Comparison of ENCODE assay signal across 7 cellular contexts in the genomic region with DNA sequence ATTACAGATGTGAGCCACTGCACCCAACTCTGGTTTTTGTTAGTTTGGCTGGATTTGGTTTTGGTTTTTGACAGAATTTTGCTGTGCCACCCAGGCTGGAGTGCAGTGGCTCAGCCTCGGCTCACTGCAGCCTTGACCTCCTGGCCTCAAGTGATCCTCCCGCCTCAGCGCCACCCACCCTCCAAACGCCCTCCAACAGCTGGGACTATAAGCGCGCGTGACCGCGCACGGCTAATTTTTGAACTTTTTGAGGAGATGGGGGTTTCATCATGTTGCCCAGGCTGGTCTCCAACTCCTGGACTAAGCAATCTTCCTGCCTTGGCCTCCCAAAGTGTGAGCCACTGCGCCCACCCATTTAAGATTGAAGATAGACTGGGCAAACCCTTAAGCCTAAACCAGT.
"Had no signal": no experiment of that assay in that cellular context is flagged by ENCODE, and none has a peak within 500 bp of the region (broad histone marks: within the 10 kb centered on the region; RNA-seq: fewer than 3 reads in every experiment).

No MANE protein-coding gene starts in this region.

- H3K4me2 ChIP-seq: GM23338 had no signal

- H3K4me3 ChIP-seq: GM23338 had no signal

- H3K27me3 Mint-ChIP-seq: IgD-negative memory B cell had no signal

- H3K27ac Mint-ChIP-seq: GM23338, H9, IgD-negative memory B cell had no signal

- FAIRE-seq: H1, H54, HTR-8/SVneo had no signal

- ATAC-seq: GM23338 had no signal

- H2AFZ ChIP-seq: GM23338 had no signal

- DNase-seq: H9, HCEC 1CT had no signal

- H3K4me3 Mint-ChIP-seq: GM23338, IgD-negative memory B cell had no signal
